Comparison of ENCODE assay signal across 10 cellular contexts in genomic region chr7:381211-382117, GRCh38.
DNase-seq lines count a peak whose midpoint lies in the region; ATAC-seq and TF ChIP-seq lines count a peak whose summit lies in the region.
"Had no signal": no experiment of that assay in that cellular context is flagged by ENCODE, and none has a peak within 500 bp of the region (broad histone marks: within the 10 kb centered on the region; RNA-seq: fewer than 3 reads in every experiment).

No MANE protein-coding gene starts in this region.

- no peak overlapping the region for H3K4me3 ChIP-seq in thyroid gland (replicated peaks in 1 of 3)
- H3K4me3 ChIP-seq: hepatocyte had no signal

- no peaks in the 10 kb centered on the region for H3K9me3 ChIP-seq in thyroid gland

- H3K4me3 Mint-ChIP-seq in stimulated activated effector memory CD8-positive, alpha-beta T cell treated with anti-CD3 and anti-CD28 coated beads, Interleukin-12 subunit alpha, Interleukin-12 subunit beta, amount 100 ng/mL, for 72 hours, result peak overlapping the region; percentile 48

- peaks cover 10% of the 10 kb centered on the region for H3K9me3 Mint-ChIP-seq in stimulated activated effector memory CD8-positive, alpha-beta T cell treated with anti-CD3 and anti-CD28 coated beads, Interleukin-12 subunit alpha, Interleukin-12 subunit beta, amount 100 ng/mL, for 72 hours

- peak; percentile 56 for ATAC-seq in stimulated activated effector memory CD8-positive, alpha-beta T cell treated with anti-CD3 and anti-CD28 coated beads, Interleukin-12 subunit alpha, Interleukin-12 subunit beta, amount 100 ng/mL, for 72 hours
- no peak for ATAC-seq in GM19324 (IDR thresholded peaks at IDR 0.05; ENCODE audit: low FRiP score, unreplicated experiment)

- TF ChIP-seq CTCF in thyroid gland (IDR thresholded peaks at IDR 0.05), result no peak

- H3K36me3 Mint-ChIP-seq in stimulated activated effector memory CD8-positive, alpha-beta T cell treated with anti-CD3 and anti-CD28 coated beads, Interleukin-12 subunit alpha, Interleukin-12 subunit beta, amount 100 ng/mL, for 72 hours, result no peaks in the 10 kb centered on the region

- no peak overlapping the region for H3K27ac ChIP-seq in thyroid gland
- H3K27ac ChIP-seq: hepatocyte had no signal

- peaks cover 10 to 15% of the 10 kb centered on the region in 2 donors for H3K4me1 ChIP-seq in thyroid gland

- peak; percentile 18 for DNase-seq in T follicular helper cell (ENCODE audit: low read depth)
- DNase-seq in activated CD8-positive, alpha-beta memory T cell treated with anti-CD3 and anti-CD28 coated beads, Interleukin-2, amount 50 U/mL, for 48 hours, result peak; percentile 69
- peak; percentile 46 for DNase-seq in islet precursor cell
- no peak for DNase-seq in stimulated activated effector memory CD8-positive, alpha-beta T cell treated with anti-CD3 and anti-CD28 coated beads, Interleukin-12 subunit alpha, Interleukin-12 subunit beta, amount 100 ng/mL, for 72 hours (ENCODE audit: low spot score in 2 of 2)
- DNase-seq in thyroid gland, result no peak
- DNase-seq in NCI-H2227 (lab: John Stamatoyannopoulos, UW; ENCODE audit: unreplicated experiment), result no peak
- no peak for DNase-seq in NCI-H1092 (lab: John Stamatoyannopoulos, UW)
- DNase-seq: NCI-H748 treated with DMSO at 0.1 percent for 48 hours had no signal

- no peaks in the 10 kb centered on the region for H3K36me3 ChIP-seq in thyroid gland

- H3K27ac Mint-ChIP-seq in stimulated activated effector memory CD8-positive, alpha-beta T cell treated with anti-CD3 and anti-CD28 coated beads, Interleukin-12 subunit alpha, Interleukin-12 subunit beta, amount 100 ng/mL, for 72 hours, result peak overlapping the region; percentile 91

- no peaks in the 10 kb centered on the region for H3K27me3 ChIP-seq in thyroid gland
- H3K27me3 ChIP-seq: hepatocyte had no signal

- H3K4me1 Mint-ChIP-seq in stimulated activated effector memory CD8-positive, alpha-beta T cell treated with anti-CD3 and anti-CD28 coated beads, Interleukin-12 subunit alpha, Interleukin-12 subunit beta, amount 100 ng/mL, for 72 hours, result peaks cover 27% of the 10 kb centered on the region

- no peak for TF ChIP-seq POLR2A in thyroid gland (IDR thresholded peaks at IDR 0.05)

- WGBS in thyroid gland, 2 donors, result 74 to 84% methylated on average over 15 to 24 of the region's 24 CpGs

- intact Hi-C loops in thyroid gland (cut with DNase I), result no loop called here

Comparison
In these comparisons a context has a peak if more than half of its experiments do, and no peak if none do; other contexts are left out.
1. DNase-seq: peak in T follicular helper cell (single experiment), activated CD8-positive, alpha-beta memory T cell treated with anti-CD3 and anti-CD28 coated beads, Interleukin-2, amount 50 U/mL, for 48 hours (single experiment) and islet precursor cell (single experiment); none in stimulated activated effector memory CD8-positive, alpha-beta T cell treated with anti-CD3 and anti-CD28 coated beads, Interleukin-12 subunit alpha, Interleukin-12 subunit beta, amount 100 ng/mL, for 72 hours (0 of 2), thyroid gland (0 of 2), NCI-H2227 (single experiment) and NCI-H1092 (single experiment).